8 cellular contexts compared by ENCODE assay signal in genomic region chr6:128491643-128492206, GRCh38. TPM values are rescaled to one million over a fixed set of nuclear protein-coding genes. Genes with fewer than 3 reads are reported as not detected.
DNase-seq lines count a peak whose midpoint lies in the region; ATAC-seq and TF ChIP-seq lines count a peak whose summit lies in the region.

No MANE protein-coding gene starts in this region.

- H3K9ac ChIP-seq in endocrine pancreas (ENCODE audit: control insufficient read depth, insufficient read depth, low read length), result no peak overlapping the region

- H3K4me1 ChIP-seq in endocrine pancreas (ENCODE audit: control insufficient read depth, insufficient read depth, low read length), result no peaks in the 10 kb centered on the region

- peaks cover 10% of the 10 kb centered on the region for H3K4me1 Mint-ChIP-seq in activated T-cell treated with anti-CD3 and anti-CD28 coated beads, Interleukin-2, amount 50 U/mL, for 24 hours (ENCODE audit: low read depth)
- H3K4me1 Mint-ChIP-seq in activated T-cell treated with anti-CD3 and anti-CD28 coated beads, Interleukin-2, amount 50 U/mL, for 4 hours (ENCODE audit: low read depth), result no peaks in the 10 kb centered on the region
- H3K4me1 Mint-ChIP-seq in natural killer cell, result peaks cover 0 to 4% of the 10 kb centered on the region in 2 donors

- H3K4me3 ChIP-seq in endocrine pancreas (ENCODE audit: control insufficient read depth, insufficient read depth, low read length), result peak overlapping the region; percentile 85

- ATAC-seq in activated T-cell treated with anti-CD3 and anti-CD28 coated beads, Interleukin-2, amount 50 U/mL, for 4 hours, result no peak
- ATAC-seq in natural killer cell, result no peak
- ATAC-seq in HG02610 (IDR thresholded peaks at IDR 0.05; ENCODE audit: unreplicated experiment), result no peak

- H3K4me3 Mint-ChIP-seq in activated T-cell treated with anti-CD3 and anti-CD28 coated beads, Interleukin-2, amount 50 U/mL, for 24 hours, result peak overlapping the region; percentile 32
- no peak overlapping the region for H3K4me3 Mint-ChIP-seq in activated T-cell treated with anti-CD3 and anti-CD28 coated beads, Interleukin-2, amount 50 U/mL, for 4 hours
- H3K4me3 Mint-ChIP-seq in natural killer cell, result peak overlapping the region; percentile 8

- H3K27me3 ChIP-seq in endocrine pancreas (ENCODE audit: control insufficient read depth, insufficient read depth, low read length), result no peaks in the 10 kb centered on the region

- intact Hi-C loops in natural killer cell (cut with micrococcal nuclease), result no loop called here

- H3K36me3 ChIP-seq in endocrine pancreas (ENCODE audit: control insufficient read depth, insufficient read depth, low read length), result no peaks in the 10 kb centered on the region

- no peaks in the 10 kb centered on the region for H3K36me3 Mint-ChIP-seq in activated T-cell treated with anti-CD3 and anti-CD28 coated beads, Interleukin-2, amount 50 U/mL, for 24 hours (ENCODE audit: low read depth)
- no peaks in the 10 kb centered on the region for H3K36me3 Mint-ChIP-seq in activated T-cell treated with anti-CD3 and anti-CD28 coated beads, Interleukin-2, amount 50 U/mL, for 4 hours (ENCODE audit: insufficient read depth)
- no peaks in the 10 kb centered on the region for H3K36me3 Mint-ChIP-seq in natural killer cell

- no peaks in the 10 kb centered on the region for H3K9me3 ChIP-seq in endocrine pancreas (ENCODE audit: control insufficient read depth, low read length)

- no peak for TF ChIP-seq CTCF in natural killer cell (IDR thresholded peaks at IDR 0.05)

- H3K9me3 Mint-ChIP-seq in activated T-cell treated with anti-CD3 and anti-CD28 coated beads, Interleukin-2, amount 50 U/mL, for 24 hours, result no peaks in the 10 kb centered on the region
- no peaks in the 10 kb centered on the region for H3K9me3 Mint-ChIP-seq in activated T-cell treated with anti-CD3 and anti-CD28 coated beads, Interleukin-2, amount 50 U/mL, for 4 hours
- H3K9me3 Mint-ChIP-seq in natural killer cell, result peaks cover 0 to 2% of the 10 kb centered on the region in 2 donors

- DNase-seq in activated T-cell treated with anti-CD3 and anti-CD28 coated beads, Interleukin-2, amount 50 U/mL, for 24 hours, result no peak
- no peak for DNase-seq in activated T-cell treated with anti-CD3 and anti-CD28 coated beads, Interleukin-2, amount 50 U/mL, for 4 hours
- DNase-seq in NCI-H2171 treated with DMSO at 0.1 percent for 48 hours (lab: John Stamatoyannopoulos, UW), result peak; percentile 52
- DNase-seq in natural killer cell, result no peak
- no peak for DNase-seq in NCI-H1092 treated with DMSO at 0.1 percent for 48 hours (lab: John Stamatoyannopoulos, UW)
- DNase-seq in OCI-M2 (lab: John Stamatoyannopoulos, UW; ENCODE audit: unreplicated experiment), result no peak

- peaks cover 4% of the 10 kb centered on the region for H3K27me3 Mint-ChIP-seq in activated T-cell treated with anti-CD3 and anti-CD28 coated beads, Interleukin-2, amount 50 U/mL, for 24 hours
- H3K27me3 Mint-ChIP-seq in activated T-cell treated with anti-CD3 and anti-CD28 coated beads, Interleukin-2, amount 50 U/mL, for 4 hours (ENCODE audit: low read depth), result peaks cover 12% of the 10 kb centered on the region
- peaks cover 0 to 2% of the 10 kb centered on the region in 2 donors for H3K27me3 Mint-ChIP-seq in natural killer cell (ENCODE audit: low read depth in 2 of 2)

- no peak overlapping the region for H3K27ac Mint-ChIP-seq in activated T-cell treated with anti-CD3 and anti-CD28 coated beads, Interleukin-2, amount 50 U/mL, for 24 hours
- H3K27ac Mint-ChIP-seq in natural killer cell, result no peak overlapping the region

RNA-seq across cellular contexts. Expression of gene PTPRK, which starts 28.7 kb away (rescaled TPM):
- 10 to 100 TPM in 2 of 3 donors, 1 to 10 TPM in 1; 5.6 to 17.5 (median 11.6) TPM for total RNA-seq in activated T-cell treated with anti-CD3 and anti-CD28 coated beads, Interleukin-2, amount 50 U/mL, for 4 hours
- 1 to 10 TPM in 1 of 3 donors, under 1 TPM in 2; 0.14 to 1.2 (median 0.95) TPM for total RNA-seq in natural killer cell
